Comparison of ENCODE assay signal across 1 cellular context in the genomic region with DNA sequence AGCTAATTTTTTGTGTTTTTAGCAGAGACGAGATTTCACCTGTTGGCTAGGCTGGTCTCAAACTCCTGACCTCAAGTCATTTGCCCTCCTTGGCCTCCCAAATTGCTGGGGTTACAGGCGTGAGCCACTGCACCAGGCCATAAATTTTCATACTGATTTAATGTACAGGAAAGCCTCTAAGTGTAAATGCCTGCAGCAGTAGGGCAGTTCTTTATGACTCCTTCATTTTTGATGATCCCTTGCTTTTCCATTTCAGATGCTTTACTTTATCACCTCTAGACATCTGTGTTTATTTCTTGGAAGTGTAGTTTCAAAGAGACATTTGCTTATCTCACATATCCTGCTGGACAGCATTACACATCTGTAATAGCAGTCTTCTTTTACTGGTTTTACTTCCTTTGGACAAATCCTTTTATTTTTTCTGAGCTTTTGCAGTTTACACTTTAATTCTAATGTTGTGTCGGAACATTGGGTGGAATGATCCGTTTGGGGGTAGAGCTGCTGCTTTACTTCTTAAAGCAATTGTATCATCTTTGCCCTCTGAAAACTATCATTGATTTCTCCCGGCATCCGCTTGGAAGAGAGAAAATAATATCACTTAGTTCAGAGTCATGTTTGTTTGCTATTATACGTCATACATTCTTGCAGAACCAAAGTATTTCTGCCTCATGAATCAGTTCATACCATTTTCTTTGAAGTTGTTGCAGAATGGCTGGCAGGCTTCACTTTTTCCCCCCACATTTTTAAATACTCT.
TF ChIP-seq lines count a peak whose summit lies in the region.

No MANE protein-coding gene starts in this region.

TF ChIP-seq in K562, 482 proteins besides CTCF, POLR2A, EP300 and RAD21 (continued from another document and continues in another):
- peak; percentile 28; the same call in 1 of the 2 replicates for TF ChIP-seq POLR2H (tag; IDR thresholded peaks at IDR 0.05; ENCODE audit: low read depth)
- peak; percentile 99 for TF ChIP-seq TEAD4 (IDR thresholded peaks at IDR 0.05; ENCODE audit: low read length)
- no peak for TF ChIP-seq TEAD4 (CRISPR knock-in tag; IDR thresholded peaks at IDR 0.05; ENCODE audit: borderline replicate concordance)
- TF ChIP-seq CCNT2 (IDR thresholded peaks at IDR 0.05; ENCODE audit: borderline replicate concordance, extremely low read depth, insufficient read length, low read depth, low read length): peak; percentile 57
- peak; percentile 57; the same call in 1 of the 2 replicates for TF ChIP-seq RNF2 (IDR thresholded peaks at IDR 0.05)
- TF ChIP-seq FOXM1 (IDR thresholded peaks at IDR 0.05; ENCODE audit: low read depth): peak; percentile 93
- no peak for TF ChIP-seq FOXM1 (CRISPR knock-in tag; IDR thresholded peaks at IDR 0.05; ENCODE audit: low read depth)
- TF ChIP-seq GTF2E2 (tag; IDR thresholded peaks at IDR 0.05): no peak; the same call in 1 of the 2 replicates
- TF ChIP-seq, protein P1, sequence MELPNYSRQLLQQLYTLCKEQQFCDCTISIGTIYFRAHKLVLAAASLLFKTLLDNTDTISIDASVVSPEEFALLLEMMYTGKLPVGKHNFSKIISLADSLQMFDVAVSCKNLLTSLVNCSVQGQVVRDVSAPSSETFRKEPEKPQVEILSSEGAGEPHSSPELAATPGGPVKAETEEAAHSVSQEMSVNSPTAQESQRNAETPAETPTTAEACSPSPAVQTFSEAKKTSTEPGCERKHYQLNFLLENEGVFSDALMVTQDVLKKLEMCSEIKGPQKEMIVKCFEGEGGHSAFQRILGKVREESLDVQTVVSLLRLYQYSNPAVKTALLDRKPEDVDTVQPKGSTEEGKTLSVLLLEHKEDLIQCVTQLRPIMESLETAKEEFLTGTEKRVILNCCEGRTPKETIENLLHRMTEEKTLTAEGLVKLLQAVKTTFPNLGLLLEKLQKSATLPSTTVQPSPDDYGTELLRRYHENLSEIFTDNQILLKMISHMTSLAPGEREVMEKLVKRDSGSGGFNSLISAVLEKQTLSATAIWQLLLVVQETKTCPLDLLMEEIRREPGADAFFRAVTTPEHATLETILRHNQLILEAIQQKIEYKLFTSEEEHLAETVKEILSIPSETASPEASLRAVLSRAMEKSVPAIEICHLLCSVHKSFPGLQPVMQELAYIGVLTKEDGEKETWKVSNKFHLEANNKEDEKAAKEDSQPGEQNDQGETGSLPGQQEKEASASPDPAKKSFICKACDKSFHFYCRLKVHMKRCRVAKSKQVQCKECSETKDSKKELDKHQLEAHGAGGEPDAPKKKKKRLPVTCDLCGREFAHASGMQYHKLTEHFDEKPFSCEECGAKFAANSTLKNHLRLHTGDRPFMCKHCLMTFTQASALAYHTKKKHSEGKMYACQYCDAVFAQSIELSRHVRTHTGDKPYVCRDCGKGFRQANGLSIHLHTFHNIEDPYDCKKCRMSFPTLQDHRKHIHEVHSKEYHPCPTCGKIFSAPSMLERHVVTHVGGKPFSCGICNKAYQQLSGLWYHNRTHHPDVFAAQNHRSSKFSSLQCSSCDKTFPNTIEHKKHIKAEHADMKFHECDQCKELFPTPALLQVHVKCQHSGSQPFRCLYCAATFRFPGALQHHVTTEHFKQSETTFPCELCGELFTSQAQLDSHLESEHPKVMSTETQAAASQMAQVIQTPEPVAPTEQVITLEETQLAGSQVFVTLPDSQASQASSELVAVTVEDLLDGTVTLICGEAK (IDR thresholded peaks at IDR 0.05): no peak; the same call in none of the 2 replicates
- TF ChIP-seq, protein P1 (CRISPR knock-in tag; IDR thresholded peaks at IDR 0.05): no peak
- TF ChIP-seq POLR2AphosphoS5 (IDR thresholded peaks at IDR 0.05; ENCODE audit: control insufficient read depth, insufficient read depth, low read depth, low read length): peak; percentile 76
- TF ChIP-seq CC2D1A (IDR thresholded peaks at IDR 0.05): peak; percentile 93
- TF ChIP-seq, protein P2, sequence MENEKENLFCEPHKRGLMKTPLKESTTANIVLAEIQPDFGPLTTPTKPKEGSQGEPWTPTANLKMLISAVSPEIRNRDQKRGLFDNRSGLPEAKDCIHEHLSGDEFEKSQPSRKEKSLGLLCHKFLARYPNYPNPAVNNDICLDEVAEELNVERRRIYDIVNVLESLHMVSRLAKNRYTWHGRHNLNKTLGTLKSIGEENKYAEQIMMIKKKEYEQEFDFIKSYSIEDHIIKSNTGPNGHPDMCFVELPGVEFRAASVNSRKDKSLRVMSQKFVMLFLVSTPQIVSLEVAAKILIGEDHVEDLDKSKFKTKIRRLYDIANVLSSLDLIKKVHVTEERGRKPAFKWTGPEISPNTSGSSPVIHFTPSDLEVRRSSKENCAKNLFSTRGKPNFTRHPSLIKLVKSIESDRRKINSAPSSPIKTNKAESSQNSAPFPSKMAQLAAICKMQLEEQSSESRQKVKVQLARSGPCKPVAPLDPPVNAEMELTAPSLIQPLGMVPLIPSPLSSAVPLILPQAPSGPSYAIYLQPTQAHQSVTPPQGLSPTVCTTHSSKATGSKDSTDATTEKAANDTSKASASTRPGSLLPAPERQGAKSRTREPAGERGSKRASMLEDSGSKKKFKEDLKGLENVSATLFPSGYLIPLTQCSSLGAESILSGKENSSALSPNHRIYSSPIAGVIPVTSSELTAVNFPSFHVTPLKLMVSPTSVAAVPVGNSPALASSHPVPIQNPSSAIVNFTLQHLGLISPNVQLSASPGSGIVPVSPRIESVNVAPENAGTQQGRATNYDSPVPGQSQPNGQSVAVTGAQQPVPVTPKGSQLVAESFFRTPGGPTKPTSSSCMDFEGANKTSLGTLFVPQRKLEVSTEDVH (IDR thresholded peaks at IDR 0.05; ENCODE audit: low read depth, partially characterized antibody): peak; percentile 71
- TF ChIP-seq NEUROD1 (IDR thresholded peaks at IDR 0.05; ENCODE audit: borderline replicate concordance, low read depth, low read length, partially characterized antibody): peak; percentile 75
- TF ChIP-seq, protein P3, sequence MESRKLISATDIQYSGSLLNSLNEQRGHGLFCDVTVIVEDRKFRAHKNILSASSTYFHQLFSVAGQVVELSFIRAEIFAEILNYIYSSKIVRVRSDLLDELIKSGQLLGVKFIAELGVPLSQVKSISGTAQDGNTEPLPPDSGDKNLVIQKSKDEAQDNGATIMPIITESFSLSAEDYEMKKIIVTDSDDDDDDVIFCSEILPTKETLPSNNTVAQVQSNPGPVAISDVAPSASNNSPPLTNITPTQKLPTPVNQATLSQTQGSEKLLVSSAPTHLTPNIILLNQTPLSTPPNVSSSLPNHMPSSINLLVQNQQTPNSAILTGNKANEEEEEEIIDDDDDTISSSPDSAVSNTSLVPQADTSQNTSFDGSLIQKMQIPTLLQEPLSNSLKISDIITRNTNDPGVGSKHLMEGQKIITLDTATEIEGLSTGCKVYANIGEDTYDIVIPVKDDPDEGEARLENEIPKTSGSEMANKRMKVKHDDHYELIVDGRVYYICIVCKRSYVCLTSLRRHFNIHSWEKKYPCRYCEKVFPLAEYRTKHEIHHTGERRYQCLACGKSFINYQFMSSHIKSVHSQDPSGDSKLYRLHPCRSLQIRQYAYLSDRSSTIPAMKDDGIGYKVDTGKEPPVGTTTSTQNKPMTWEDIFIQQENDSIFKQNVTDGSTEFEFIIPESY (CRISPR knock-in tag; IDR thresholded peaks at IDR 0.05): peak; percentile 45; the same call in 1 of the 2 replicates
- peak; percentile 50 for TF ChIP-seq TAF9B (IDR thresholded peaks at IDR 0.05; ENCODE audit: partially characterized antibody)
- peak; percentile 23; the same call in 1 of the 2 replicates for TF ChIP-seq MAFK (IDR thresholded peaks at IDR 0.05; ENCODE audit: low read length)
- TF ChIP-seq NCOA4 (IDR thresholded peaks at IDR 0.05; ENCODE audit: partially characterized antibody): peak; percentile 87
- TF ChIP-seq GATAD2B (IDR thresholded peaks at IDR 0.05; ENCODE audit: borderline replicate concordance): peak; percentile 64; the same call in 1 of the 2 replicates
- TF ChIP-seq DPF2 (IDR thresholded peaks at IDR 0.05): peak; percentile 99
- TF ChIP-seq ZKSCAN8 (CRISPR knock-in tag; IDR thresholded peaks at IDR 0.05): peak; percentile 58; the same call in 1 of the 2 replicates
- no peak for TF ChIP-seq TCFL5 (CRISPR knock-in tag; conservative IDR thresholded peaks at IDR 0.05)
- TF ChIP-seq SIRT6 (IDR thresholded peaks at IDR 0.05; ENCODE audit: low read depth, low read length): no peak
- peak; percentile 89 for TF ChIP-seq ZNF175 (CRISPR knock-in tag; IDR thresholded peaks at IDR 0.05; ENCODE audit: low read depth)
- peak; percentile 86; the same call in 1 of the 2 replicates for TF ChIP-seq ZNF197 (CRISPR knock-in tag; IDR thresholded peaks at IDR 0.05; ENCODE audit: low read depth)
- peak; percentile 99 for TF ChIP-seq LEF1 (IDR thresholded peaks at IDR 0.05)
- TF ChIP-seq RCOR1 (IDR thresholded peaks at IDR 0.05; ENCODE audit: borderline replicate concordance in 1 of 2, low read depth in 2 of 2, low read length in 2 of 2): peak; percentile 36 to 91; a peak in 3 of 4 replicates
- TF ChIP-seq, protein P4, sequence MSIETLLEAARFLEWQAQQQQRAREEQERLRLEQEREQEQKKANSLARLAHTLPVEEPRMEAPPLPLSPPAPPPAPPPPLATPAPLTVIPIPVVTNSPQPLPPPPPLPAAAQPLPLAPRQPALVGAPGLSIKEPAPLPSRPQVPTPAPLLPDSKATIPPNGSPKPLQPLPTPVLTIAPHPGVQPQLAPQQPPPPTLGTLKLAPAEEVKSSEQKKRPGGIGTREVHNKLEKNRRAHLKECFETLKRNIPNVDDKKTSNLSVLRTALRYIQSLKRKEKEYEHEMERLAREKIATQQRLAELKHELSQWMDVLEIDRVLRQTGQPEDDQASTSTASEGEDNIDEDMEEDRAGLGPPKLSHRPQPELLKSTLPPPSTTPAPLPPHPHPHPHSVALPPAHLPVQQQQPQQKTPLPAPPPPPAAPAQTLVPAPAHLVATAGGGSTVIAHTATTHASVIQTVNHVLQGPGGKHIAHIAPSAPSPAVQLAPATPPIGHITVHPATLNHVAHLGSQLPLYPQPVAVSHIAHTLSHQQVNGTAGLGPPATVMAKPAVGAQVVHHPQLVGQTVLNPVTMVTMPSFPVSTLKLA (conservative IDR thresholded peaks at IDR 0.05): peak; percentile 38 to 69
- TF ChIP-seq, protein P5, sequence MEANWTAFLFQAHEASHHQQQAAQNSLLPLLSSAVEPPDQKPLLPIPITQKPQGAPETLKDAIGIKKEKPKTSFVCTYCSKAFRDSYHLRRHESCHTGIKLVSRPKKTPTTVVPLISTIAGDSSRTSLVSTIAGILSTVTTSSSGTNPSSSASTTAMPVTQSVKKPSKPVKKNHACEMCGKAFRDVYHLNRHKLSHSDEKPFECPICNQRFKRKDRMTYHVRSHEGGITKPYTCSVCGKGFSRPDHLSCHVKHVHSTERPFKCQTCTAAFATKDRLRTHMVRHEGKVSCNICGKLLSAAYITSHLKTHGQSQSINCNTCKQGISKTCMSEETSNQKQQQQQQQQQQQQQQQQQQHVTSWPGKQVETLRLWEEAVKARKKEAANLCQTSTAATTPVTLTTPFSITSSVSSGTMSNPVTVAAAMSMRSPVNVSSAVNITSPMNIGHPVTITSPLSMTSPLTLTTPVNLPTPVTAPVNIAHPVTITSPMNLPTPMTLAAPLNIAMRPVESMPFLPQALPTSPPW (CRISPR knock-in tag; IDR thresholded peaks at IDR 0.05): peak; percentile 65
- TF ChIP-seq, protein P6, sequence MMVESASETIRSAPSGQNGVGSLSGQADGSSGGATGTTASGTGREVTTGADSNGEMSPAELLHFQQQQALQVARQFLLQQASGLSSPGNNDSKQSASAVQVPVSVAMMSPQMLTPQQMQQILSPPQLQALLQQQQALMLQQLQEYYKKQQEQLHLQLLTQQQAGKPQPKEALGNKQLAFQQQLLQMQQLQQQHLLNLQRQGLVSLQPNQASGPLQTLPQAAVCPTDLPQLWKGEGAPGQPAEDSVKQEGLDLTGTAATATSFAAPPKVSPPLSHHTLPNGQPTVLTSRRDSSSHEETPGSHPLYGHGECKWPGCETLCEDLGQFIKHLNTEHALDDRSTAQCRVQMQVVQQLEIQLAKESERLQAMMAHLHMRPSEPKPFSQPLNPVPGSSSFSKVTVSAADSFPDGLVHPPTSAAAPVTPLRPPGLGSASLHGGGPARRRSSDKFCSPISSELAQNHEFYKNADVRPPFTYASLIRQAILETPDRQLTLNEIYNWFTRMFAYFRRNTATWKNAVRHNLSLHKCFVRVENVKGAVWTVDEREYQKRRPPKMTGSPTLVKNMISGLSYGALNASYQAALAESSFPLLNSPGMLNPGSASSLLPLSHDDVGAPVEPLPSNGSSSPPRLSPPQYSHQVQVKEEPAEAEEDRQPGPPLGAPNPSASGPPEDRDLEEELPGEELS (CRISPR knock-in tag; IDR thresholded peaks at IDR 0.05; ENCODE audit: borderline replicate concordance): no peak
- TF ChIP-seq, protein P7, sequence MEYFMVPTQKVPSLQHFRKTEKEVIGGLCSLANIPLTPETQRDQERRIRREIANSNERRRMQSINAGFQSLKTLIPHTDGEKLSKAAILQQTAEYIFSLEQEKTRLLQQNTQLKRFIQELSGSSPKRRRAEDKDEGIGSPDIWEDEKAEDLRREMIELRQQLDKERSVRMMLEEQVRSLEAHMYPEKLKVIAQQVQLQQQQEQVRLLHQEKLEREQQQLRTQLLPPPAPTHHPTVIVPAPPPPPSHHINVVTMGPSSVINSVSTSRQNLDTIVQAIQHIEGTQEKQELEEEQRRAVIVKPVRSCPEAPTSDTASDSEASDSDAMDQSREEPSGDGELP (CRISPR knock-in tag; IDR thresholded peaks at IDR 0.05; ENCODE audit: borderline replicate concordance): peak; percentile 16; the same call in 1 of the 2 replicates
